ENCODE assay signal across 13 cellular contexts in genomic region chr12:92432724-92433281, GRCh38.
DNase-seq lines count a peak whose midpoint lies in the region; ATAC-seq and TF ChIP-seq lines count a peak whose summit lies in the region.
"Had no signal": no experiment of that assay in that cellular context is flagged by ENCODE, and none has a peak within 500 bp of the region (broad histone marks: within the 10 kb centered on the region; RNA-seq: fewer than 3 reads in every experiment).

No MANE protein-coding gene starts in this region.

- intact Hi-C loops in OCI-LY7 (cut with micrococcal nuclease; ENCODE audit: unreplicated experiment), result no loop called here

- POLR2A ChIA-PET in OCI-LY7 (lab: Charles Lee), result interaction anchor here (0.6 to 4.3 kb wide), 11 partner anchors 8 to 1993 kb away, joined by 3 to 20 read pairs (median 4); no protein-coding TSS in a partner anchor

- DNase-seq in OCI-LY7 (ENCODE audit: low spot score), result peak; percentile 33
- DNase-seq in BE2C, result no peak
- DNase-seq in NK-92 treated with Interleukin-12 subunit alpha and Interleukin-12 subunit beta, amount 100 ng/mL, for 24 hours (lab: John Stamatoyannopoulos, UW), result no peak
- no peak for DNase-seq in stimulated activated CD4-positive, alpha-beta T cell treated with anti-CD3 and anti-CD28 coated beads, Interleukin-4, amount 100 ng/mL, for 4 hours
- no peak for DNase-seq in NCI-H82 treated with DMSO at 0.1 percent for 48 hours (lab: John Stamatoyannopoulos, UW; ENCODE audit: unreplicated experiment)
- DNase-seq: central memory CD4-positive, alpha-beta T cell; DND-41; NCI-H1694; right lobe of liver had no signal

- TF ChIP-seq CTCF in OCI-LY7 (conservative IDR thresholded peaks at IDR 0.05; ENCODE audit: low read length) (no peak), BE2C (IDR thresholded peaks at IDR 0.05; ENCODE audit: low read depth, low read length) (no peak)

- no peaks in the 10 kb centered on the region for H3K9me2 ChIP-seq in OCI-LY7 (ENCODE audit: insufficient read depth, low read length)

- H3K4me2 ChIP-seq in OCI-LY7 (ENCODE audit: low read length), result peak overlapping the region; percentile 46

- peak; percentile 51 for ATAC-seq in GM18499 (IDR thresholded peaks at IDR 0.05; ENCODE audit: insufficient read depth, unreplicated experiment)
- peak; percentile 74 for ATAC-seq in GM19438 (IDR thresholded peaks at IDR 0.05; ENCODE audit: low read depth, unreplicated experiment)
- peak; percentile 55 for ATAC-seq in HG03025 (IDR thresholded peaks at IDR 0.05; ENCODE audit: low FRiP score, unreplicated experiment)
- ATAC-seq: right lobe of liver, Right ventricle myocardium inferior had no signal

- H2AFZ ChIP-seq in OCI-LY7 (ENCODE audit: low read length), result peak overlapping the region; percentile 80; the same call in 1 of the 2 replicates

- no peaks in the 10 kb centered on the region for H4K20me1 ChIP-seq in OCI-LY7 (ENCODE audit: insufficient read depth, low read length)

- H3K9me3 ChIP-seq in OCI-LY7 (ENCODE audit: low read length) (peaks cover 10% of the 10 kb centered on the region; the same call in 1 of the 2 replicates), BE2C (no peaks in the 10 kb centered on the region)
- H3K9me3 ChIP-seq: right lobe of liver had no signal

- no peaks in the 10 kb centered on the region for H3K79me2 ChIP-seq in OCI-LY7 (ENCODE audit: insufficient read depth, low read depth, low read length)

- peak overlapping the region; percentile 4 for H3K4me3 ChIP-seq in OCI-LY7 (ENCODE audit: low read depth, low read length, poor library complexity, severe bottlenecking)
- no peak overlapping the region for H3K4me3 ChIP-seq in BE2C (ENCODE audit: low read depth, low read length)
- H3K4me3 ChIP-seq: right lobe of liver had no signal

- no peaks in the 10 kb centered on the region for H3K27me3 ChIP-seq in BE2C
- H3K27me3 ChIP-seq: right lobe of liver had no signal

- BruUV-seq in OCI-LY7 (replicated peaks; lab: Mats Ljungman, UMichigan), result no TSS peak

- peaks cover 60% of the 10 kb centered on the region for H3K4me1 ChIP-seq in OCI-LY7 (ENCODE audit: insufficient read depth, low read length, poor library complexity, severe bottlenecking)
- no peaks in the 10 kb centered on the region for H3K4me1 ChIP-seq in BE2C
- H3K4me1 ChIP-seq: right lobe of liver had no signal

- peak overlapping the region; percentile 16 for H3K27ac ChIP-seq in OCI-LY7 (ENCODE audit: low read depth, low read length, poor library complexity, severe bottlenecking)
- H3K27ac ChIP-seq: right lobe of liver had no signal

- CTCF ChIA-PET in OCI-LY7 (lab: Charles Lee; ENCODE audit: unreplicated experiment), result no interaction called here

- no peaks in the 10 kb centered on the region; the same call in 1 of the 2 replicates for H3K36me3 ChIP-seq in OCI-LY7 (ENCODE audit: insufficient read depth, low read length)
- no peaks in the 10 kb centered on the region for H3K36me3 ChIP-seq in BE2C
- H3K36me3 ChIP-seq: right lobe of liver had no signal
